ENCODE assay signal across 14 cellular contexts in the genomic region with DNA sequence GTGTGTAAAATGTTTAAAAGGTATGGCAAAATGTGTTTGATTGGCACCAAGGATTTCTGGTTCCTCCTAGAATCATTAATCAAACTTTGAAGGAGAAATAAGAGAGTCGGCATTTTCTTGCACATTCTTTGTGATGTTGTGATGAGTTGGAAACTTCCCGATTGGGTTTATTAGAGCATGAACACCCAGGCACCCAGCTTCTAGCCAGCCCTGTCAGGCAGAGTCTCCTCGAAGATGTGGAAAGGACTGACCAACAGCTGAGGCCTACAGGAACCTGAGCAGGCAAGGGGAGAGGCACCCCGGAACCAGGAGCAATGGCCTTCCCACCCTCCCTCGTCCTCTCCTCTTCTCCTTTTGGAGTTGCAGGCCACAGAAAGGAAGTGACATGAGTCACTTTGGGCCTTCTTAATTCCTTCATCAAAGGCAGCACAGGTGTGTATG.
DNase-seq lines count a peak whose midpoint lies in the region; ATAC-seq and TF ChIP-seq lines count a peak whose summit lies in the region.
"Had no signal": no experiment of that assay in that cellular context is flagged by ENCODE, and none has a peak within 500 bp of the region (broad histone marks: within the 10 kb centered on the region; RNA-seq: fewer than 3 reads in every experiment).

No MANE protein-coding gene starts in this region.

- CTCF ChIA-PET in activated CD4-positive, alpha-beta T cell treated with anti-CD3 and anti-CD28 coated beads for 36 hours (lab: Charles Lee): no interaction called here

- POLR2A ChIA-PET in activated CD4-positive, alpha-beta T cell treated with anti-CD3 and anti-CD28 coated beads for 36 hours (lab: Charles Lee): no interaction called here

- no peak overlapping the region for H3K4me3 Mint-ChIP-seq in activated CD4-positive, alpha-beta T cell treated with anti-CD3 and anti-CD28 coated beads for 36 hours
- no peak overlapping the region for H3K4me3 Mint-ChIP-seq in stimulated activated naive B cell treated with anti-CD40 and anti-IgM and Interleukin-4, amounts not matched to agents 10 μg/mL and 1 μg/mL and 100 μg/mL, for 72 hours
- H3K4me3 Mint-ChIP-seq: activated CD4-positive, alpha-beta memory T cell treated with anti-CD3 and anti-CD28 coated beads, Interleukin-2, amount 10 ng/mL, durations not matched to agents 7 days and 5 days had no signal

- intact Hi-C loops in spleen (cut with DNase I; ENCODE audit: low total_unique reads): no loop called here
- intact Hi-C loops in activated CD4-positive, alpha-beta T cell treated with anti-CD3 and anti-CD28 coated beads for 36 hours (cut with DNase I, micrococcal nuclease): loop anchor here (2.0 to 5.0 kb wide), 3 partner anchors 15 to 45 kb away; no protein-coding TSS in a partner anchor

- H3K4me3 ChIP-seq in GM12865 (ENCODE audit: low read depth, low read length) (no peak overlapping the region), spleen (no peak overlapping the region)

- no peak overlapping the region for H3K27ac Mint-ChIP-seq in activated CD4-positive, alpha-beta T cell treated with anti-CD3 and anti-CD28 coated beads for 36 hours
- no peak overlapping the region for H3K27ac Mint-ChIP-seq in stimulated activated naive B cell treated with anti-CD40 and anti-IgM and Interleukin-4, amounts not matched to agents 10 μg/mL and 1 μg/mL and 100 μg/mL, for 72 hours
- H3K27ac Mint-ChIP-seq: activated CD4-positive, alpha-beta memory T cell treated with anti-CD3 and anti-CD28 coated beads, Interleukin-2, amount 10 ng/mL, durations not matched to agents 7 days and 5 days had no signal

- ATAC-seq in activated CD4-positive, alpha-beta T cell treated with anti-CD3 and anti-CD28 coated beads for 36 hours: no peak
- no peak for ATAC-seq in stimulated activated naive B cell treated with anti-CD40 and anti-IgM and Interleukin-4, amounts not matched to agents 10 μg/mL and 1 μg/mL and 100 μg/mL, for 72 hours (replicated peaks)

- no peaks in the 10 kb centered on the region for H3K9me3 Mint-ChIP-seq in activated CD4-positive, alpha-beta T cell treated with anti-CD3 and anti-CD28 coated beads for 36 hours (ENCODE audit: low read depth)
- H3K9me3 Mint-ChIP-seq in stimulated activated naive B cell treated with anti-CD40 and anti-IgM and Interleukin-4, amounts not matched to agents 10 μg/mL and 1 μg/mL and 100 μg/mL, for 72 hours: no peaks in the 10 kb centered on the region
- H3K9me3 Mint-ChIP-seq: activated CD4-positive, alpha-beta memory T cell treated with anti-CD3 and anti-CD28 coated beads, Interleukin-2, amount 10 ng/mL, durations not matched to agents 7 days and 5 days had no signal

- H3K36me3 Mint-ChIP-seq in activated CD4-positive, alpha-beta T cell treated with anti-CD3 and anti-CD28 coated beads for 36 hours (ENCODE audit: low read depth): no peaks in the 10 kb centered on the region
- no peaks in the 10 kb centered on the region for H3K36me3 Mint-ChIP-seq in stimulated activated naive B cell treated with anti-CD40 and anti-IgM and Interleukin-4, amounts not matched to agents 10 μg/mL and 1 μg/mL and 100 μg/mL, for 72 hours

- TF ChIP-seq CTCF in GM12865 (IDR thresholded peaks at IDR 0.05; ENCODE audit: insufficient read depth, low read depth, low read length, missing control alignments) (no peak), spleen (IDR thresholded peaks at IDR 0.05 in 8 of 11, conservative IDR thresholded peaks at IDR 0.05 in 3 of 11) (no peak)

- H3K27me3 ChIP-seq in spleen (replicated peaks in 1 of 7): peaks cover 0 to 26% (median 0%) of the 10 kb centered on the region in 7 donors
- H3K27me3 ChIP-seq: BE2C had no signal

- no peaks in the 10 kb centered on the region for H3K36me3 ChIP-seq in spleen

- DNase-seq in GM12865 (ENCODE audit: low read depth) (peak; percentile 20), SW480 (ENCODE audit: low spot score) (peak; percentile 85), glomerular visceral epithelial cell (ENCODE audit: extremely low spot score) (peak; percentile 64), spleen (no peak), H4 (ENCODE audit: low spot score) (no peak), pons (ENCODE audit: low spot score) (no peak)
- DNase-seq in activated CD4-positive, alpha-beta T cell treated with anti-CD3 and anti-CD28 coated beads for 36 hours: no peak
- DNase-seq in stimulated activated naive B cell treated with anti-CD40 and anti-IgM and Interleukin-4, amounts not matched to agents 10 μg/mL and 1 μg/mL and 100 μg/mL, for 72 hours: no peak
- DNase-seq: activated CD4-positive, alpha-beta memory T cell treated with anti-CD3 and anti-CD28 coated beads, Interleukin-2, amount 10 ng/mL, durations not matched to agents 7 days and 5 days; BE2C; NCI-H1105; NCI-H446; stimulated activated CD8-positive, alpha-beta memory T cell treated with anti-CD3 and anti-CD28 coated beads, Interleukin-4, amount 100 ng/mL, for 48 hours had no signal

- WGBS in spleen, 5 donors: 59 to 74% (median 69%) methylated on average over 5 of the region's 5 CpGs

- peak overlapping the region in 5 of 8 donors; percentile 36 to 77 (median 63) for H3K27ac ChIP-seq in spleen
- H3K27ac ChIP-seq: parathyroid adenoma had no signal

- H3K9me3 ChIP-seq in spleen: no peaks in the 10 kb centered on the region
- H3K9me3 ChIP-seq: BE2C had no signal

- peaks cover 18 to 43% (median 29%) of the 10 kb centered on the region in 6 donors for H3K4me1 ChIP-seq in spleen
- H3K4me1 ChIP-seq: parathyroid adenoma had no signal

- no peak for TF ChIP-seq POLR2A in spleen (IDR thresholded peaks at IDR 0.05)

- peaks cover 15% of the 10 kb centered on the region for H3K4me1 Mint-ChIP-seq in activated CD4-positive, alpha-beta T cell treated with anti-CD3 and anti-CD28 coated beads for 36 hours
- peaks cover 12 to 14% of the 10 kb centered on the region in 2 donors for H3K4me1 Mint-ChIP-seq in stimulated activated naive B cell treated with anti-CD40 and anti-IgM and Interleukin-4, amounts not matched to agents 10 μg/mL and 1 μg/mL and 100 μg/mL, for 72 hours

- H3K27me3 Mint-ChIP-seq in activated CD4-positive, alpha-beta T cell treated with anti-CD3 and anti-CD28 coated beads for 36 hours: peaks cover 19% of the 10 kb centered on the region
- peaks cover 29 to 62% of the 10 kb centered on the region in 2 donors for H3K27me3 Mint-ChIP-seq in stimulated activated naive B cell treated with anti-CD40 and anti-IgM and Interleukin-4, amounts not matched to agents 10 μg/mL and 1 μg/mL and 100 μg/mL, for 72 hours

Comparison
In these comparisons a context has a peak if more than half of its experiments do, and no peak if none do; other contexts are left out.
1. DNase-seq: peak in GM12865 (single experiment), SW480 (single experiment) and glomerular visceral epithelial cell (single experiment); none in spleen (single experiment), activated CD4-positive, alpha-beta T cell treated with anti-CD3 and anti-CD28 coated beads for 36 hours (single experiment), stimulated activated naive B cell treated with anti-CD40 and anti-IgM and Interleukin-4, amounts not matched to agents 10 μg/mL and 1 μg/mL and 100 μg/mL, for 72 hours (single experiment), H4 (single experiment) and pons (single experiment).